Comparison of ENCODE assay signal across 8 cellular contexts in the genomic region with DNA sequence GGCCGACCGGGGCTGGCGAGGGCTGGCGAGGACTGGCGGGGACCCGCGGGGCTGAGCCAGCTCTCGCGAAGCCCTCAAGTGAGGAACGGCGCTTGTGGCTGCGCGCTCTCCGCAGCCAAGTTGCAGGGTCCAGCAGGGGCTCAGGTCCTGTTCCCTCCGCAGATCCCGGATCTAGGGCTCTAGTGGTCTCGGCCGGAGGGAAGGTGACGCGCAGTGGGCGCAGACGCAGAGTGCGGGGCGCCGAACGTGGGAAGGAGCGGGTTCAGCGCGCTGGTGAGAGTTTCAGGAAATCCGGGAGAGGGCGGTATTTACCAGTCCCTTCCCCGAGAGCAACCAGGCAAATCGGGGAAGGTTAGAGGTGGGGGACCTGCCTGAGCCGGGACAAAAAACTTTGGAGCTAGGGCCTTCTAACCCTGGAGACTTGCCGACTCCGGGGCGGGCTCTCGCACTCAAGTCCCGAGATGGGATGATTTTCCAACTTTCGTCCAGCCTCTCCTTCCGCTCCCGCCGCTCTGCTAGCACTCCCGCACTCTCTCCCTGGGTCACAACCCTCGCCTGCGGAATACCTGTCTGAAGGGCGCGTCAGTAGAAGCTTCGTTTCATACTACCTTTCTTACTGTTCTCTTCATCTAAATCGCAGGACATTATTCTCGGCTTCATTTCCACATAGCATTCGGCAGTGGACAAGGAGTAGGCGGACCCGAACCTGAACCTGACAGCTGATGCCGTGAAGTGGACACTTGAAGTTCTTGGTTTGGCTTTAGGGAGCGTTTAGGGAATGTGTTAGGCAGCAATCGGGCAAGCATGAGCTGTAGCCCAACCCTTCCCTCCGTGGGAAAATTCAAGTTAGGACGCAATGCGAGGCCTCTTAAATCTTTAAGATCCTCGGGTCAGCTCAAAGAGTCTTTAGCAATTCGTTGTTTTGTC. TPM values are rescaled to one million over a fixed set of nuclear protein-coding genes. Genes with fewer than 3 reads are reported as not detected.
DNase-seq lines count a peak whose midpoint lies in the region; ATAC-seq and TF ChIP-seq lines count a peak whose summit lies in the region.

No MANE protein-coding gene starts in this region.

- H3K27me3 ChIP-seq in AG04450 (ENCODE audit: control insufficient read depth, insufficient read depth, low read length): peaks cover 53% of the 10 kb centered on the region
- peaks cover 100% of the 10 kb centered on the region for H3K27me3 ChIP-seq in HUES6 (ENCODE audit: control insufficient read depth, insufficient read depth, low read length)
- peaks cover 100% of the 10 kb centered on the region for H3K27me3 ChIP-seq in left ventricle myocardium inferior (ENCODE audit: low read depth)

- H3K27ac ChIP-seq in AG04450 (ENCODE audit: low read depth, low read length) (no peak overlapping the region), HUES6 (ENCODE audit: low read depth, low read length) (no peak overlapping the region), SK-N-MC (no peak overlapping the region), left ventricle myocardium inferior (replicated peaks) (no peak overlapping the region), skin epidermis (peak overlapping the region in 1 of 21 experiments; percentile 53)

- intact Hi-C loops in left ventricle myocardium inferior (cut with micrococcal nuclease): no loop called here

- POLR2A ChIA-PET in AG04450 (lab: Yijun Ruan, JAX): no interaction called here

- DNase-seq in AG04450 (ENCODE audit: low read depth, low spot score) (no peak), SK-N-MC (ENCODE audit: low read depth, low spot score) (no peak), left ventricle myocardium inferior (no peak)
- DNase-seq in activated effector memory CD4-positive, alpha-beta T cell treated with anti-CD3 and anti-CD28 coated beads, Interleukin-2, amount 50 U/mL, for 16 hours: no peak

- peaks cover 5% of the 10 kb centered on the region for H3K4me1 ChIP-seq in HUES6 (ENCODE audit: control insufficient read depth, insufficient read depth, low read length)
- H3K4me1 ChIP-seq in left ventricle myocardium inferior: peaks cover 17% of the 10 kb centered on the region

- H3K36me3 ChIP-seq in HUES6 (ENCODE audit: control insufficient read depth, insufficient read depth, low read length) (no peaks in the 10 kb centered on the region), SK-N-MC (ENCODE audit: insufficient read depth, low read length) (no peaks in the 10 kb centered on the region), left ventricle myocardium inferior (no peaks in the 10 kb centered on the region)

- H3K9me3 ChIP-seq in AG04450 (ENCODE audit: control insufficient read depth, insufficient read depth, low read length) (no peaks in the 10 kb centered on the region; the same call in 1 of the 2 replicates), HUES6 (ENCODE audit: control insufficient read depth, insufficient read depth, low read depth, low read length) (no peaks in the 10 kb centered on the region), SK-N-MC (ENCODE audit: low read depth, low read length) (no peaks in the 10 kb centered on the region), left ventricle myocardium inferior (replicated peaks) (no peaks in the 10 kb centered on the region)

- TF ChIP-seq CTCF in AG04450 (IDR thresholded peaks at IDR 0.05; ENCODE audit: low read depth, low read length) (peak; percentile 56), left ventricle myocardium inferior (IDR thresholded peaks at IDR 0.05; ENCODE audit: borderline replicate concordance) (peak; percentile 59)

- H3K4me3 ChIP-seq in AG04450 (ENCODE audit: low read depth, low read length) (peak overlapping the region; percentile 43), HUES6 (ENCODE audit: low read depth, low read length) (peak overlapping the region; percentile 63), SK-N-MC (peak overlapping the region; percentile 45; the same call in 1 of the 2 replicates), left ventricle myocardium inferior (peak overlapping the region; percentile 60), skin epidermis (peak overlapping the region; percentile 7 to 46 (median 27))

- H3K9ac ChIP-seq in HUES6 (ENCODE audit: low read length) (peak overlapping the region; percentile 45), SK-N-MC (ENCODE audit: insufficient read length) (no peak overlapping the region)

- ATAC-seq in GM18909 (IDR thresholded peaks at IDR 0.05; ENCODE audit: poor library complexity, unreplicated experiment): no peak
- no peak for ATAC-seq in HG02642 (IDR thresholded peaks at IDR 0.05; ENCODE audit: poor library complexity, unreplicated experiment)

- CTCF ChIA-PET in AG04450 (lab: Charles Lee): interaction anchor here (0.5 to 6.7 kb wide), 28 partner anchors 8 to 820 kb away, joined by 3 to 127 read pairs (median 4); partner anchors contain the start of genes MIPOL1 and PAX9

RNA-seq across cellular contexts. Expression of gene PAX9, which starts 13.6 kb away (rescaled TPM):
- polyA plus RNA-seq in AG04450 (2011; rRNA removed): not detected in 2 replicates
- polyA minus RNA-seq in AG04450 (2011; rRNA and poly(A)+ RNA removed): not detected in 2 replicates
- total RNA-seq in left ventricle myocardium inferior: not detected
